In genomic region chr7:158863611-158864506, GRCh38 we compare ENCODE assay signal across 8 cellular contexts. TPM values are rescaled to one million over a fixed set of nuclear protein-coding genes. Genes with fewer than 3 reads are reported as not detected.
DNase-seq lines count a peak whose midpoint lies in the region; ATAC-seq, FAIRE-seq and TF ChIP-seq lines count a peak whose summit lies in the region.

No MANE protein-coding gene starts in this region.

- POLR2A ChIA-PET in endothelial cell of umbilical vein (lab: Charles Lee) = interaction anchor here (1.0 to 1.5 kb wide), 2 partner anchors 34 to 45 kb away, joined by 5 to 6 read pairs; no protein-coding TSS in a partner anchor

- intact Hi-C loops in endothelial cell of umbilical vein (cut with micrococcal nuclease) = loop anchor here (2.0 kb wide), 2 partner anchors 123 to 159 kb away; partner anchors contain the start of gene NCAPG2

- peak overlapping the region; percentile 74 for H3K4me3 Mint-ChIP-seq in mesothelial cell of epicardium
- H3K4me3 Mint-ChIP-seq in stimulated activated naive CD8-positive, alpha-beta T cell treated with anti-CD3 and anti-CD28 coated beads, Interleukin-15, amount 100 ng/mL, for 72 hours = peak overlapping the region; percentile 79 to 82

- dilution Hi-C loops in endothelial cell of umbilical vein (cut with MboI; ENCODE audit: extremely low pct_ligation_motif_present, low sequenced_read_pairs) = no loop called here

- peak; percentile 42 for ATAC-seq in GM21723 (IDR thresholded peaks at IDR 0.05; ENCODE audit: unreplicated experiment)
- ATAC-seq in stimulated activated naive CD8-positive, alpha-beta T cell treated with anti-CD3 and anti-CD28 coated beads, Interleukin-15, amount 100 ng/mL, for 72 hours = peak; percentile 70

- no peak overlapping the region for H3K27ac ChIP-seq in endothelial cell of umbilical vein (ENCODE audit: insufficient read depth, low read depth, low read length)

- H3K9me3 Mint-ChIP-seq in mesothelial cell of epicardium = no peaks in the 10 kb centered on the region
- no peaks in the 10 kb centered on the region for H3K9me3 Mint-ChIP-seq in stimulated activated naive CD8-positive, alpha-beta T cell treated with anti-CD3 and anti-CD28 coated beads, Interleukin-15, amount 100 ng/mL, for 72 hours

- CTCF ChIA-PET in endothelial cell of umbilical vein (lab: Charles Lee) = interaction anchor here (0.7 to 2.1 kb wide), 10 partner anchors 10 to 168 kb away, joined by 3 to 16 read pairs (median 6); partner anchors contain the start of gene ESYT2

- H3K4me3 ChIP-seq in endothelial cell of umbilical vein (replicated peaks in 1 of 3; ENCODE audit: insufficient read depth in 1 of 3, low read depth in 1 of 3, low read length in 3 of 3) = peak overlapping the region; percentile 4 to 54 (median 33)

- peaks cover 38% of the 10 kb centered on the region for H3K4me1 Mint-ChIP-seq in mesothelial cell of epicardium
- peaks cover 82% of the 10 kb centered on the region for H3K4me1 Mint-ChIP-seq in stimulated activated naive CD8-positive, alpha-beta T cell treated with anti-CD3 and anti-CD28 coated beads, Interleukin-15, amount 100 ng/mL, for 72 hours

- DNase-seq in DMS53 (lab: John Stamatoyannopoulos, UW) = peak; percentile 86
- DNase-seq in Kasumi-1 (lab: John Stamatoyannopoulos, UW) = peak; percentile 51 to 57
- peak; percentile 25 for DNase-seq in activated CD4-positive, alpha-beta T cell treated with anti-CD3 and anti-CD28 coated beads, Interleukin-2, amount 50 U/mL, for 1 hour
- DNase-seq in endothelial cell of umbilical vein (ENCODE audit: low read depth, low spot score) = peak; percentile 41
- DNase-seq in mesothelial cell of epicardium (ENCODE audit: low spot score in 2 of 2, unreplicated experiment in 2 of 2) = no peak
- DNase-seq in stimulated activated naive CD8-positive, alpha-beta T cell treated with anti-CD3 and anti-CD28 coated beads, Interleukin-15, amount 100 ng/mL, for 72 hours = peak in 1 of 2 donors; percentile 24
- DNase-seq in D721Med (ENCODE audit: insufficient read length, low spot score) = no peak

- TSS peak; percentile 15 for BruUV-seq in endothelial cell of umbilical vein (replicated peaks; lab: Mats Ljungman, UMichigan)

- H3K4me2 ChIP-seq in endothelial cell of umbilical vein (ENCODE audit: insufficient read depth, low read length) = peak overlapping the region; percentile 71

- peak overlapping the region; percentile 95 for H3K27ac Mint-ChIP-seq in mesothelial cell of epicardium
- H3K27ac Mint-ChIP-seq in stimulated activated naive CD8-positive, alpha-beta T cell treated with anti-CD3 and anti-CD28 coated beads, Interleukin-15, amount 100 ng/mL, for 72 hours = peak overlapping the region; percentile 86 to 91

- peaks cover 2% of the 10 kb centered on the region for H3K79me2 ChIP-seq in endothelial cell of umbilical vein (ENCODE audit: control insufficient read depth, insufficient read depth, low read length)

- H3K36me3 Mint-ChIP-seq in mesothelial cell of epicardium = no peaks in the 10 kb centered on the region

- FAIRE-seq in endothelial cell of umbilical vein (lab: Jason Lieb, UNC) (peak; percentile 33), D721Med (lab: Jason Lieb, UNC) (no peak)

- no peak for TF ChIP-seq POLR2A in endothelial cell of umbilical vein (IDR thresholded peaks at IDR 0.05; ENCODE audit: low read depth, low read length)

- H2AFZ ChIP-seq in endothelial cell of umbilical vein (ENCODE audit: low read depth, low read length) = peak overlapping the region; percentile 78

- no peaks in the 10 kb centered on the region for H3K27me3 Mint-ChIP-seq in mesothelial cell of epicardium (ENCODE audit: low read depth)
- no peaks in the 10 kb centered on the region for H3K27me3 Mint-ChIP-seq in stimulated activated naive CD8-positive, alpha-beta T cell treated with anti-CD3 and anti-CD28 coated beads, Interleukin-15, amount 100 ng/mL, for 72 hours

- no peaks in the 10 kb centered on the region for H3K36me3 ChIP-seq in endothelial cell of umbilical vein (ENCODE audit: control insufficient read depth in 2 of 2, extremely low read depth in 1 of 2, insufficient read depth in 2 of 2, low read length in 2 of 2)

- TF ChIP-seq CTCF in endothelial cell of umbilical vein (IDR thresholded peaks at IDR 0.05; ENCODE audit: extremely low read depth in 1 of 2, insufficient read depth in 1 of 2, low read depth in 1 of 2, low read length in 2 of 2) (no peak), mesothelial cell of epicardium (IDR thresholded peaks at IDR 0.05; ENCODE audit: unreplicated experiment) (no peak), D721Med (IDR thresholded peaks at IDR 0.05; ENCODE audit: insufficient read depth, missing control alignments) (no peak)

- H3K9ac ChIP-seq in endothelial cell of umbilical vein (replicated peaks; ENCODE audit: extremely low read depth, insufficient read depth, low read length) = peak overlapping the region; percentile 41

- no peaks in the 10 kb centered on the region for H3K9me3 ChIP-seq in endothelial cell of umbilical vein (replicated peaks; ENCODE audit: control insufficient read depth, insufficient read depth, low read length)

- H3K9me1 ChIP-seq in endothelial cell of umbilical vein (replicated peaks; ENCODE audit: control insufficient read depth, extremely low read depth, insufficient read depth, low read length) = no peaks in the 10 kb centered on the region

- no peaks in the 10 kb centered on the region for H4K20me1 ChIP-seq in endothelial cell of umbilical vein (replicated peaks; ENCODE audit: control insufficient read depth, extremely low read depth, insufficient read depth, low read length)

- H3K27me3 ChIP-seq in endothelial cell of umbilical vein (ENCODE audit: control insufficient read depth in 2 of 2, insufficient read depth in 2 of 2, low read length in 2 of 2) = no peaks in the 10 kb centered on the region

- peaks cover 4% of the 10 kb centered on the region for H3K4me1 ChIP-seq in endothelial cell of umbilical vein (ENCODE audit: control insufficient read depth, extremely low read depth, insufficient read depth, low read length)

TF ChIP-seq in endothelial cell of umbilical vein, 7 proteins besides CTCF, POLR2A, EP300 and RAD21:
- TF ChIP-seq MYC (IDR thresholded peaks at IDR 0.05; ENCODE audit: low read depth, low read length) (no peak), EZH2 (IDR thresholded peaks at IDR 0.05; ENCODE audit: borderline replicate concordance, low read depth, low read length, severe bottlenecking) (no peak), MAX (IDR thresholded peaks at IDR 0.05; ENCODE audit: insufficient read depth, insufficient read length) (no peak), POLR2AphosphoS5 (IDR thresholded peaks at IDR 0.05; ENCODE audit: insufficient read depth, low read depth, low read length) (no peak), GATA2 (IDR thresholded peaks at IDR 0.05; ENCODE audit: insufficient read depth, insufficient read length, low read depth, low read length) (no peak), FOS (IDR thresholded peaks at IDR 0.05; ENCODE audit: borderline replicate concordance, insufficient read depth, low read length) (no peak), JUN (IDR thresholded peaks at IDR 0.05; ENCODE audit: borderline replicate concordance, insufficient read depth, insufficient read length, low read depth) (no peak)

RNA-seq across cellular contexts. Expression of gene DYNC2I1, which starts 7.5 kb away (rescaled TPM):
- total RNA-seq in endothelial cell of umbilical vein (13.9 and 14.6 TPM in 2 replicates), mesothelial cell of epicardium (31.1 to 36.2 TPM (median 36.0 TPM) in 3 replicates)
- 10.4 and 10.8 TPM in 2 replicates for polyA plus RNA-seq in endothelial cell of umbilical vein
- 5.5 and 7.8 TPM in 2 replicates for polyA plus RNA-seq in endothelial cell of umbilical vein (2011; cell fraction: cytosol; rRNA removed)
- polyA plus RNA-seq in endothelial cell of umbilical vein (2011; cell fraction: nucleus; rRNA removed) = 23.6 and 29.0 TPM in 2 replicates
- 6.8 and 7.2 TPM in 2 replicates for polyA plus RNA-seq in endothelial cell of umbilical vein (2012)
- polyA minus RNA-seq in endothelial cell of umbilical vein = 8.1 and 8.4 TPM in 2 replicates
- 3.9 TPM for polyA minus RNA-seq in endothelial cell of umbilical vein (2011; cell fraction: cytosol; rRNA and poly(A)+ RNA removed)
- 9.2 and 11.4 TPM in 2 replicates for polyA minus RNA-seq in endothelial cell of umbilical vein (2011; cell fraction: nucleus; rRNA and poly(A)+ RNA removed)

RNA-seq across cellular contexts. Expression of gene ESYT2, which starts 34.5 kb away (rescaled TPM):
- 40.6 and 46.6 TPM in 2 replicates for total RNA-seq in endothelial cell of umbilical vein
- 15.5 and 18.8 TPM in 2 replicates for polyA plus RNA-seq in endothelial cell of umbilical vein
- 19.7 and 20.5 TPM in 2 replicates for polyA plus RNA-seq in endothelial cell of umbilical vein (2011; cell fraction: cytosol; rRNA removed)
- polyA plus RNA-seq in endothelial cell of umbilical vein (2011; cell fraction: nucleus; rRNA removed) = 24.4 and 24.8 TPM in 2 replicates
- 24.9 and 34.3 TPM in 2 replicates for polyA plus RNA-seq in endothelial cell of umbilical vein (2012)
- polyA minus RNA-seq in endothelial cell of umbilical vein = 33.4 and 35.3 TPM in 2 replicates
- 50.1 TPM for polyA minus RNA-seq in endothelial cell of umbilical vein (2011; cell fraction: cytosol; rRNA and poly(A)+ RNA removed)
- 21.1 and 24.2 TPM in 2 replicates for polyA minus RNA-seq in endothelial cell of umbilical vein (2011; cell fraction: nucleus; rRNA and poly(A)+ RNA removed)
- total RNA-seq in mesothelial cell of epicardium = 36.5 to 37.1 TPM (median 36.7 TPM) in 3 replicates

Comparison
In these comparisons a context has a peak if more than half of its experiments do, and no peak if none do; other contexts are left out.
1. DNase-seq: peak in DMS53 (single experiment), Kasumi-1 (2 of 2), activated CD4-positive, alpha-beta T cell treated with anti-CD3 and anti-CD28 coated beads, Interleukin-2, amount 50 U/mL, for 1 hour (single experiment) and endothelial cell of umbilical vein (single experiment); none in mesothelial cell of epicardium (0 of 2) and D721Med (single experiment).